In the genomic region with DNA sequence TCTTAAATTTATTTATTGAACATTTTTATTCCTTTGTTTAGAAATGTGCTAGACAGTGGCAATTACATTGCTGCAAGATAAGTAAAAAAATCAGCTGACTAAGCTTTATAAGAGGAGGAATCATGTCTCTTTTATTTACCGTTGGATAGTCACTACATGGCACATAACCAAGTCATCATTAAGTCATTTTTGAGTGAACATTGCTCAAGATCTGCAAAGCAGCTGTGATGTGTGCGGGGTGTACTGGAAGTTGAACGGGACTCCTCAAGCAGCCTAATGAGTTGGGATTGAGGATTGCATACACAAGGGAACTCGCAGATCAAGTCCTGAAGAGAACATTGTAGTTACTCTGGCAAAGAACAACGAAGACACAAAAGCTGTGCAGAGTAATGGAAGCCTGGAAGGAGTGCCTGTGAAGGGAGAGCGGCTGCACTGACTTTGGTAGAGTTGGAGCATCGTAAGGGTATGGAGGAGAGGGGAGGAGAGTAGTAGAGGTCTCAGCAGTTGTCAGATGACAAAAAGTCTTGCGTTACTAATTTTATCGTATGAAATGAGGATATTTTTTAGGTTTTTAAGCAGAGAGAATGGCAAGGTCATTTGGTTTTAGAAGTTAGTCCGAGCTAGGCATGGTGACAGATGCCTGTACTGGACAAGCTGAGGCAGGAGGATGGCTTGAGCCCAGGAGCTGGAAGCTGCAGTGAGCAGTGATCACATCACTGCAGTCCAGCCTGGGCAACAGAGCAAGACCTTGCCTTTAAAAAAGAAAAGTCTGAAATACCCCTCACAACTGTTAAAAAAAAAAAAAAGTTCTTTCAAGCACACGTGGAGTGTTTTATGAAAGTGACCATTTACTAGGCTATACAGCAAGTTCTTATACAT, we compare ENCODE assay signal across 19 cellular contexts.
A peak's percentile ranks its signal among the peaks of the same experiment; 100 is the strongest.
DNase-seq lines count a peak whose midpoint lies in the region; ATAC-seq and TF ChIP-seq lines count a peak whose summit lies in the region.
"Had no signal": no experiment of that assay in that cellular context is flagged by ENCODE, and none has a peak within 500 bp of the region (broad histone marks: within the 10 kb centered on the region; RNA-seq: fewer than 3 reads in every experiment).

No MANE protein-coding gene starts in this region.

- peaks cover 3% of the 10 kb centered on the region for H3K4me1 Mint-ChIP-seq in glutamatergic neuron (ENCODE audit: low read depth, unreplicated experiment)
- H3K4me1 Mint-ChIP-seq in activated CD4-positive, alpha-beta T cell treated with anti-CD3 and anti-CD28 coated beads for 36 hours, result no peaks in the 10 kb centered on the region
- H3K4me1 Mint-ChIP-seq: activated CD4-positive, alpha-beta memory T cell treated with anti-CD3 and anti-CD28 coated beads, Interleukin-2, amount 10 ng/mL, durations not matched to agents 7 days and 5 days; B cell had no signal

- no peaks in the 10 kb centered on the region for H3K9me3 ChIP-seq in AG04450 (ENCODE audit: control insufficient read depth, insufficient read depth, low read length)
- no peaks in the 10 kb centered on the region for H3K9me3 ChIP-seq in HUES64 (ENCODE audit: insufficient read depth, low read depth, low read length)
- H3K9me3 ChIP-seq in fibroblast of lung (ENCODE audit: control insufficient read depth, insufficient read depth, low read depth, low read length), result no peaks in the 10 kb centered on the region
- no peaks in the 10 kb centered on the region for H3K9me3 ChIP-seq in lung (ENCODE audit: control insufficient read depth in 2 of 2, insufficient read depth in 1 of 2, low read length in 1 of 2)
- H3K9me3 ChIP-seq: ovary, vagina had no signal

- WGBS in HUES64, result 92% methylated on average over 10 of the region's 11 CpGs
- 79 to 83% methylated on average over 11 of the region's 11 CpGs for WGBS in lung, 2 donors

- H3K27me3 ChIP-seq in AG04450 (ENCODE audit: control insufficient read depth, insufficient read depth, low read length) (no peaks in the 10 kb centered on the region), HUES64 (ENCODE audit: insufficient read depth, low read length) (no peaks in the 10 kb centered on the region), fibroblast of lung (ENCODE audit: control insufficient read depth, insufficient read depth, low read length) (no peaks in the 10 kb centered on the region), lung (ENCODE audit: control insufficient read depth, insufficient read depth) (no peaks in the 10 kb centered on the region)
- H3K27me3 ChIP-seq: ovary, vagina had no signal

- H3K4me3 ChIP-seq in AG04450 (ENCODE audit: low read depth, low read length) (no peak overlapping the region), HUES64 (ENCODE audit: low read length) (no peak overlapping the region), fibroblast of lung (replicated peaks in 1 of 4; ENCODE audit: control extremely low read depth in 1 of 4, insufficient read depth in 1 of 4, low read depth in 3 of 4, low read length in 4 of 4) (no peak overlapping the region), lung (no peak overlapping the region)
- H3K4me3 ChIP-seq: GM12878, ovary, PC-9, vagina had no signal

- H3K36me3 ChIP-seq in HUES64 (ENCODE audit: insufficient read depth, low read length), result peaks cover 37% of the 10 kb centered on the region
- no peaks in the 10 kb centered on the region for H3K36me3 ChIP-seq in fibroblast of lung (ENCODE audit: control insufficient read depth, insufficient read depth, low read length)
- no peaks in the 10 kb centered on the region for H3K36me3 ChIP-seq in lung (ENCODE audit: control insufficient read depth in 2 of 2, insufficient read depth in 2 of 2, low read length in 2 of 2)
- H3K36me3 ChIP-seq: ovary, vagina had no signal

- no peak overlapping the region for H3K27ac Mint-ChIP-seq in glutamatergic neuron (ENCODE audit: unreplicated experiment)
- no peak overlapping the region for H3K27ac Mint-ChIP-seq in activated CD4-positive, alpha-beta T cell treated with anti-CD3 and anti-CD28 coated beads for 36 hours
- H3K27ac Mint-ChIP-seq: activated CD4-positive, alpha-beta memory T cell treated with anti-CD3 and anti-CD28 coated beads, Interleukin-2, amount 10 ng/mL, durations not matched to agents 7 days and 5 days; B cell; stimulated activated effector memory CD8-positive, alpha-beta T cell treated with anti-CD3 and anti-CD28 coated beads, Interleukin-12 subunit alpha, Interleukin-12 subunit beta, amount 100 ng/mL, for 72 hours; T-helper 1 cell treated with Interleukin-12 subunit alpha and Interleukin-12 subunit beta and Interleukin-4 antibody, amounts not matched to agents 30 μg/mL and 1 μg/mL, for 36 hours had no signal

- H3K27me3 Mint-ChIP-seq in glutamatergic neuron (ENCODE audit: unreplicated experiment), result no peaks in the 10 kb centered on the region
- H3K27me3 Mint-ChIP-seq in activated CD4-positive, alpha-beta T cell treated with anti-CD3 and anti-CD28 coated beads for 36 hours, result peaks cover 2% of the 10 kb centered on the region
- H3K27me3 Mint-ChIP-seq: activated CD4-positive, alpha-beta memory T cell treated with anti-CD3 and anti-CD28 coated beads, Interleukin-2, amount 10 ng/mL, durations not matched to agents 7 days and 5 days; B cell had no signal

- H3K9ac ChIP-seq in HUES64 (ENCODE audit: low read depth, low read length) (no peak overlapping the region), fibroblast of lung (ENCODE audit: insufficient read depth, low read length) (no peak overlapping the region)

- H3K9me3 Mint-ChIP-seq in glutamatergic neuron (ENCODE audit: unreplicated experiment), result no peaks in the 10 kb centered on the region
- H3K9me3 Mint-ChIP-seq in activated CD4-positive, alpha-beta T cell treated with anti-CD3 and anti-CD28 coated beads for 36 hours (ENCODE audit: low read depth), result peaks cover 6% of the 10 kb centered on the region
- H3K9me3 Mint-ChIP-seq: activated CD4-positive, alpha-beta memory T cell treated with anti-CD3 and anti-CD28 coated beads, Interleukin-2, amount 10 ng/mL, durations not matched to agents 7 days and 5 days; stimulated activated effector memory CD8-positive, alpha-beta T cell treated with anti-CD3 and anti-CD28 coated beads, Interleukin-12 subunit alpha, Interleukin-12 subunit beta, amount 100 ng/mL, for 72 hours; T-helper 1 cell treated with Interleukin-12 subunit alpha and Interleukin-12 subunit beta and Interleukin-4 antibody, amounts not matched to agents 30 μg/mL and 1 μg/mL, for 36 hours had no signal

- DNase-seq in AG04450 (ENCODE audit: low read depth, low spot score) (peak; percentile 74), fibroblast of lung (ENCODE audit: low read depth in 2 of 2) (peak; percentile 72 to 95), lung (ENCODE audit: low spot score) (no peak), glutamatergic neuron (no peak)
- no peak for DNase-seq in stimulated activated CD4-positive, alpha-beta T cell treated with anti-CD3 and anti-CD28 coated beads, Interleukin-4, amount 100 ng/mL, for 4 hours
- no peak for DNase-seq in activated CD4-positive, alpha-beta T cell treated with anti-CD3 and anti-CD28 coated beads for 36 hours
- DNase-seq: activated CD4-positive, alpha-beta memory T cell treated with anti-CD3 and anti-CD28 coated beads, Interleukin-2, amount 10 ng/mL, durations not matched to agents 7 days and 5 days; activated gamma-delta T cell treated with Interleukin-2 at 50 U/mL for 16 hours; NCI-H345; ovary; PC-9 had no signal

- no peak overlapping the region for H3K4me3 Mint-ChIP-seq in glutamatergic neuron (ENCODE audit: unreplicated experiment)
- no peak overlapping the region for H3K4me3 Mint-ChIP-seq in activated CD4-positive, alpha-beta T cell treated with anti-CD3 and anti-CD28 coated beads for 36 hours
- H3K4me3 Mint-ChIP-seq: activated CD4-positive, alpha-beta memory T cell treated with anti-CD3 and anti-CD28 coated beads, Interleukin-2, amount 10 ng/mL, durations not matched to agents 7 days and 5 days; B cell; stimulated activated effector memory CD8-positive, alpha-beta T cell treated with anti-CD3 and anti-CD28 coated beads, Interleukin-12 subunit alpha, Interleukin-12 subunit beta, amount 100 ng/mL, for 72 hours; T-helper 1 cell treated with Interleukin-12 subunit alpha and Interleukin-12 subunit beta and Interleukin-4 antibody, amounts not matched to agents 30 μg/mL and 1 μg/mL, for 36 hours had no signal

- intact Hi-C loops in activated CD4-positive, alpha-beta T cell treated with anti-CD3 and anti-CD28 coated beads for 36 hours (cut with DNase I, micrococcal nuclease), result no loop called here

- TF ChIP-seq CTCF in AG04450 (IDR thresholded peaks at IDR 0.05; ENCODE audit: low read depth, low read length) (no peak), fibroblast of lung (conservative IDR thresholded peaks at IDR 0.05 in 1 of 2, IDR thresholded peaks at IDR 0.05 in 1 of 2; ENCODE audit: low read depth in 1 of 2, low read length in 2 of 2) (no peak), lung (IDR thresholded peaks at IDR 0.05; ENCODE audit: control extremely low read depth, extremely low read depth) (no peak), glutamatergic neuron (IDR thresholded peaks at IDR 0.05; ENCODE audit: partially characterized antibody, unreplicated experiment) (no peak)

- H3K4me2 ChIP-seq in fibroblast of lung (ENCODE audit: extremely low read depth, insufficient read depth, low read length), result no peak overlapping the region
- H3K4me2 ChIP-seq: PC-9 had no signal

- H3K4me1 ChIP-seq in HUES64 (ENCODE audit: insufficient read depth, low read length), result peaks cover 57% of the 10 kb centered on the region
- peaks cover 2% of the 10 kb centered on the region for H3K4me1 ChIP-seq in fibroblast of lung (ENCODE audit: control insufficient read depth, extremely low read depth, insufficient read depth, low read length)
- no peaks in the 10 kb centered on the region for H3K4me1 ChIP-seq in lung (ENCODE audit: control insufficient read depth in 2 of 2, insufficient read depth in 2 of 2, low read length in 2 of 2)
- H3K4me1 ChIP-seq: vagina had no signal

- H3K27ac ChIP-seq in AG04450 (ENCODE audit: low read depth, low read length) (no peak overlapping the region), HUES64 (ENCODE audit: low read depth, low read length) (peak overlapping the region; percentile 3; the same call in 1 of the 2 replicates), fibroblast of lung (ENCODE audit: insufficient read depth, low read length) (no peak overlapping the region), lung (ENCODE audit: low read depth in 1 of 2, low read length in 1 of 2) (peak overlapping the region in 1 of 2 donors; percentile 17)
- H3K27ac ChIP-seq: HL-60, ovary, PC-9, vagina had no signal

- peak; percentile 34 for ATAC-seq in lung (ENCODE audit: insufficient read depth, low FRiP score)
- no peak for ATAC-seq in GM18511 (IDR thresholded peaks at IDR 0.05; ENCODE audit: unreplicated experiment)
- no peak for ATAC-seq in activated CD4-positive, alpha-beta T cell treated with anti-CD3 and anti-CD28 coated beads for 36 hours
- ATAC-seq: GM12878; stimulated activated effector memory CD8-positive, alpha-beta T cell treated with anti-CD3 and anti-CD28 coated beads, Interleukin-12 subunit alpha, Interleukin-12 subunit beta, amount 100 ng/mL, for 72 hours had no signal

- H3K79me2 ChIP-seq in fibroblast of lung (ENCODE audit: control insufficient read depth, insufficient read depth, low read length), result no peaks in the 10 kb centered on the region

- CTCF ChIA-PET in AG04450 (lab: Charles Lee), result interaction anchor here (1.0 to 1.5 kb wide), 2 partner anchors 13 to 163 kb away, joined by 3 read pairs; no protein-coding TSS in a partner anchor
- CTCF ChIA-PET in activated CD4-positive, alpha-beta T cell treated with anti-CD3 and anti-CD28 coated beads for 36 hours (lab: Charles Lee), result interaction anchor here (0.8 kb wide), 1 partner anchor 163 kb away, joined by 3 read pairs; no protein-coding TSS in a partner anchor

- POLR2A ChIA-PET in AG04450 (lab: Yijun Ruan, JAX), result interaction anchor here (1.7 kb wide), 1 partner anchor 140 kb away, joined by 4 read pairs; no protein-coding TSS in a partner anchor
- POLR2A ChIA-PET in activated CD4-positive, alpha-beta T cell treated with anti-CD3 and anti-CD28 coated beads for 36 hours (lab: Charles Lee), result no interaction called here

- H2AFZ ChIP-seq in fibroblast of lung (ENCODE audit: low read length), result no peak overlapping the region
- H2AFZ ChIP-seq: PC-9 had no signal

- H3K36me3 Mint-ChIP-seq in glutamatergic neuron (ENCODE audit: unreplicated experiment), result no peaks in the 10 kb centered on the region
- H3K36me3 Mint-ChIP-seq in activated CD4-positive, alpha-beta T cell treated with anti-CD3 and anti-CD28 coated beads for 36 hours (ENCODE audit: low read depth), result peaks cover 9% of the 10 kb centered on the region
- H3K36me3 Mint-ChIP-seq: stimulated activated effector memory CD8-positive, alpha-beta T cell treated with anti-CD3 and anti-CD28 coated beads, Interleukin-12 subunit alpha, Interleukin-12 subunit beta, amount 100 ng/mL, for 72 hours had no signal

- no peaks in the 10 kb centered on the region for H4K20me1 ChIP-seq in fibroblast of lung (ENCODE audit: control insufficient read depth, extremely low read depth, insufficient read depth, low read length)

Comparison
In these comparisons a context has a peak if more than half of its experiments do, and no peak if none do; other contexts are left out.
1. DNase-seq: peak in AG04450 (single experiment) and fibroblast of lung (2 of 2); none in lung (single experiment), stimulated activated CD4-positive, alpha-beta T cell treated with anti-CD3 and anti-CD28 coated beads, Interleukin-4, amount 100 ng/mL, for 4 hours (0 of 2), glutamatergic neuron (single experiment) and activated CD4-positive, alpha-beta T cell treated with anti-CD3 and anti-CD28 coated beads for 36 hours (single experiment).